Comparison of ENCODE assay signal across 33 cellular contexts in the genomic region with DNA sequence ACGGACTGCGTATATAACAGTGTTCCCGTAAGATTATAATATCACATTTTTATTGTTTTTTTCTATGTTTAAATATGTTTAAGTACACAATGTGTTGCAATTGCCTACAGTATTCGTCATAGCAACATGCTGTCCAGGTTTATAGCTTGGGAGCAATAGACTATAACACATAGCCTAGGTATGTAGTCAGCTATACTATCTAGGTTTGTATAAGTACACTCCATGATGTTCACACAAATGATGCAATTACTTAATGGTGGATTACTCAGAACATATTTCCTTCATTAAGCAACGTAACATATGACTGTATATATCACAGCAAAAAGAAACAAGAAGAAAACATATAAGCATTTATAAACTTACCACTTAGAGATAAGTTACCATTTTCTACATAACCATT.
"Had no signal": no experiment of that assay in that cellular context is flagged by ENCODE, and none has a peak within 500 bp of the region (broad histone marks: within the 10 kb centered on the region; RNA-seq: fewer than 3 reads in every experiment).

No MANE protein-coding gene starts in this region.

- H3K27me3 Mint-ChIP-seq: activated B cell treated with CpG ODN at 0.5 μM for 24 hours; activated CD8-positive, alpha-beta T cell treated with anti-CD3 and anti-CD28 coated beads for 36 hours; activated naive CD8-positive, alpha-beta T cell; activated T-helper 17 cell treated with anti-CD3 and anti-CD28 coated beads, Interleukin-2, amount 50 U/mL, for 72 hours; T-helper 17 cell had no signal

- DNase-seq: activated B cell treated with CpG ODN at 0.5 μM for 24 hours; activated CD4-positive, alpha-beta T cell treated with anti-CD3 and anti-CD28 coated beads for 48 hours; activated CD4-positive, alpha-beta T cell treated with anti-CD3 and anti-CD28 coated beads, Interleukin-2, amount 50 U/mL, for 1 hour; activated CD4-positive, alpha-beta T cell treated with anti-CD3 and anti-CD28 coated beads, Interleukin-2, amount 50 U/mL, for 48 hours; activated CD8-positive, alpha-beta memory T cell treated with anti-CD3 and anti-CD28 coated beads for 24 hours; activated CD8-positive, alpha-beta T cell treated with anti-CD3 and anti-CD28 coated beads for 36 hours; activated effector memory CD4-positive, alpha-beta T cell treated with Interleukin-2 at 50 U/mL for 16 hours; activated gamma-delta T cell treated with Interleukin-2 at 50 U/mL for 16 hours; activated naive CD4-positive, alpha-beta T cell treated with anti-CD3 and anti-CD28 coated beads, Interleukin-2, amount 50 U/mL, for 16 hours; activated naive CD4-positive, alpha-beta T cell treated with Interleukin-2 at 50 U/mL for 16 hours; activated T-cell treated with anti-CD3 and anti-CD28 coated beads, Interleukin-2, amount 50 U/mL, for 4 hours; adrenal gland; brain microvascular endothelial cell; central memory CD4-positive, alpha-beta T cell; cerebellar nuclear complex; colonic mucosa; effector CD8-positive, alpha-beta T cell; erythroblast; foreskin melanocyte; heart right ventricle; T-helper 1 cell; T-helper 17 cell; T1000; WERI-Rb-1 had no signal

- H3K4me3 Mint-ChIP-seq: activated B cell treated with CpG ODN at 0.5 μM for 24 hours; activated CD8-positive, alpha-beta T cell treated with anti-CD3 and anti-CD28 coated beads for 36 hours; activated naive CD8-positive, alpha-beta T cell; activated T-cell treated with anti-CD3 and anti-CD28 coated beads, Interleukin-2, amount 50 U/mL, for 4 hours; activated T-helper 17 cell treated with anti-CD3 and anti-CD28 coated beads, Interleukin-2, amount 50 U/mL, for 72 hours; T-helper 17 cell; T-helper 2 cell treated with Interferon-gamma antibody and Interleukin-4, amounts not matched to agents 5 μg/mL and 100 μg/mL, for 36 hours had no signal

- ATAC-seq: activated CD4-positive, CD25-positive, alpha-beta regulatory T cell treated with anti-CD3 and anti-CD28 coated beads, Interleukin-2, amount 50 U/mL, for 24 hours; activated CD8-positive, alpha-beta T cell treated with anti-CD3 and anti-CD28 coated beads for 36 hours; activated T-cell treated with anti-CD3 and anti-CD28 coated beads, Interleukin-2, amount 50 U/mL, for 4 hours; activated T-helper 17 cell treated with anti-CD3 and anti-CD28 coated beads, Interleukin-2, amount 50 U/mL, for 72 hours; gastroesophageal sphincter; heart right ventricle; T-helper 17 cell had no signal

- H3K27ac ChIP-seq: adrenal gland, brain microvascular endothelial cell, cardiac muscle cell, colonic mucosa, esophagus muscularis mucosa, gastroesophageal sphincter, heart right ventricle, WERI-Rb-1 had no signal

- H3K36me3 Mint-ChIP-seq: activated naive CD8-positive, alpha-beta T cell had no signal

- H3K36me3 ChIP-seq: adrenal gland, brain microvascular endothelial cell, cardiac muscle cell, colonic mucosa, esophagus muscularis mucosa, gastroesophageal sphincter, heart right ventricle, WERI-Rb-1 had no signal

- H3K4me1 ChIP-seq: adrenal gland, colonic mucosa, esophagus muscularis mucosa, gastroesophageal sphincter, heart right ventricle had no signal

- FAIRE-seq: astrocyte, endothelial cell of umbilical vein had no signal

- H3K4me1 Mint-ChIP-seq: activated B cell treated with CpG ODN at 0.5 μM for 24 hours; activated T-helper 17 cell treated with anti-CD3 and anti-CD28 coated beads, Interleukin-2, amount 50 U/mL, for 72 hours; T-helper 17 cell had no signal

- H3K27me3 ChIP-seq: adrenal gland, brain microvascular endothelial cell, cardiac muscle cell, colonic mucosa, heart right ventricle had no signal

- H3K9me3 ChIP-seq: adrenal gland, colonic mucosa, esophagus muscularis mucosa, gastroesophageal sphincter, heart right ventricle had no signal

- H3K9me3 Mint-ChIP-seq: activated B cell treated with CpG ODN at 0.5 μM for 24 hours had no signal

- H3K4me3 ChIP-seq: adrenal gland, cardiac muscle cell, colonic mucosa, esophagus muscularis mucosa, gastroesophageal sphincter, heart right ventricle had no signal

- H3K27ac Mint-ChIP-seq: activated B cell treated with CpG ODN at 0.5 μM for 24 hours; activated CD8-positive, alpha-beta T cell treated with anti-CD3 and anti-CD28 coated beads for 36 hours; activated naive CD8-positive, alpha-beta T cell; activated T-helper 17 cell treated with anti-CD3 and anti-CD28 coated beads, Interleukin-2, amount 50 U/mL, for 72 hours; T-helper 17 cell; T-helper 2 cell treated with Interferon-gamma antibody and Interleukin-4, amounts not matched to agents 5 μg/mL and 100 μg/mL, for 36 hours had no signal
